Comparison of ENCODE assay signal across 9 cellular contexts in genomic region chr6:106692112-106692822, GRCh38.
DNase-seq lines count a peak whose midpoint lies in the region; FAIRE-seq and TF ChIP-seq lines count a peak whose summit lies in the region.
"Had no signal": no experiment of that assay in that cellular context is flagged by ENCODE, and none has a peak within 500 bp of the region (broad histone marks: within the 10 kb centered on the region; RNA-seq: fewer than 3 reads in every experiment).

No MANE protein-coding gene starts in this region.

- H3K27me3 ChIP-seq in mucosa of stomach (ENCODE audit: control insufficient read depth, insufficient read depth, low read length) = no peaks in the 10 kb centered on the region
- no peaks in the 10 kb centered on the region for H3K27me3 ChIP-seq in MM.1S (replicated peaks; ENCODE audit: insufficient read depth, low read length)

- H3F3A ChIP-seq in MM.1S (ENCODE audit: insufficient read depth, low read length) = no peaks in the 10 kb centered on the region

- H3K9ac ChIP-seq in mucosa of stomach (ENCODE audit: low read length) = peak overlapping the region; percentile 71
- H3K9ac ChIP-seq in MM.1S (ENCODE audit: low read length) = no peak overlapping the region

- TF ChIP-seq CTCF in MM.1S (IDR thresholded peaks at IDR 0.05; ENCODE audit: low read length) = no peak
- TF ChIP-seq CTCF in GM13977 (IDR thresholded peaks at IDR 0.05; ENCODE audit: extremely low read depth, insufficient read depth, missing control alignments) = no peak

- H3K4me3 ChIP-seq in mucosa of stomach (ENCODE audit: low read length) (no peak overlapping the region), MM.1S (ENCODE audit: low read length) (no peak overlapping the region)

- H3K36me3 ChIP-seq in mucosa of stomach (ENCODE audit: control insufficient read depth, insufficient read depth, low read length) = no peaks in the 10 kb centered on the region
- no peaks in the 10 kb centered on the region for H3K36me3 ChIP-seq in MM.1S (replicated peaks; ENCODE audit: insufficient read depth, low read length)

- no peaks in the 10 kb centered on the region for H3K79me2 ChIP-seq in MM.1S (ENCODE audit: low read length)

- no peaks in the 10 kb centered on the region for H3K9me2 ChIP-seq in MM.1S (replicated peaks; ENCODE audit: insufficient read depth, low read length)

- in situ Hi-C loops in GM13977 (cut with MboI; ENCODE audit: low pct_unique_long_range_greater_than_20kb, low sequenced_read_pairs, unreplicated experiment) = no loop called here

- H3K4me2 ChIP-seq in MM.1S (ENCODE audit: low read depth, low read length) = no peak overlapping the region

- no peak overlapping the region for H3K27ac ChIP-seq in MM.1S (ENCODE audit: low read length)

- H2AFZ ChIP-seq in MM.1S (ENCODE audit: low read length) = no peak overlapping the region

- no peaks in the 10 kb centered on the region for H4K20me1 ChIP-seq in MM.1S (ENCODE audit: insufficient read depth, low read length)

- peak; percentile 37 for FAIRE-seq in endometrium (lab: Jason Lieb, UNC)

- H3K4me1 ChIP-seq in mucosa of stomach (ENCODE audit: control insufficient read depth, insufficient read depth, low read length) (peaks cover 47% of the 10 kb centered on the region), MM.1S (ENCODE audit: low read length) (no peaks in the 10 kb centered on the region)

- H3K9me3 ChIP-seq in mucosa of stomach (ENCODE audit: control insufficient read depth, low read length) = no peaks in the 10 kb centered on the region
- no peaks in the 10 kb centered on the region for H3K9me3 ChIP-seq in MM.1S (replicated peaks; ENCODE audit: insufficient read depth, low read length)

- peak; percentile 33 for DNase-seq in DMS 273 treated with DMSO at 0.1 percent for 48 hours (lab: John Stamatoyannopoulos, UW)
- peak; percentile 54 for DNase-seq in NCI-H2107 treated with DMSO at 0.1 percent for 48 hours (lab: John Stamatoyannopoulos, UW; ENCODE audit: unreplicated experiment)
- no peak for DNase-seq in stimulated activated CD4-positive, alpha-beta T cell treated with anti-CD3 and anti-CD28 coated beads, Interleukin-4, amount 100 ng/mL, for 24 hours
- DNase-seq in MM.1S = no peak
- DNase-seq in GM13977 (ENCODE audit: low spot score) = no peak
- no peak for DNase-seq in activated CD4-positive, alpha-beta T cell treated with anti-CD3 and anti-CD28 coated beads for 48 hours
- DNase-seq: activated CD4-positive, alpha-beta T cell treated with anti-CD3 and anti-CD28 coated beads for 4 hours had no signal

Comparison
In these comparisons a context has a peak if more than half of its experiments do, and no peak if none do; other contexts are left out.
1. DNase-seq: peak in DMS 273 treated with DMSO at 0.1 percent for 48 hours (single experiment) and NCI-H2107 treated with DMSO at 0.1 percent for 48 hours (single experiment); none in stimulated activated CD4-positive, alpha-beta T cell treated with anti-CD3 and anti-CD28 coated beads, Interleukin-4, amount 100 ng/mL, for 24 hours (single experiment), MM.1S (single experiment), GM13977 (single experiment) and activated CD4-positive, alpha-beta T cell treated with anti-CD3 and anti-CD28 coated beads for 48 hours (single experiment).